Comparison of ENCODE assay signal across 19 cellular contexts in genomic region chr9:97560851-97561250, GRCh38. TPM values are rescaled to one million over a fixed set of nuclear protein-coding genes. Genes with fewer than 3 reads are reported as not detected.
A peak's percentile ranks its signal among the peaks of the same experiment; 100 is the strongest.
DNase-seq lines count a peak whose midpoint lies in the region; ATAC-seq and TF ChIP-seq lines count a peak whose summit lies in the region.
"Had no signal": no experiment of that assay in that cellular context is flagged by ENCODE, and none has a peak within 500 bp of the region (broad histone marks: within the 10 kb centered on the region; RNA-seq: fewer than 3 reads in every experiment).

No MANE protein-coding gene starts in this region.

- H3K4me3 ChIP-seq in right cardiac atrium (ENCODE audit: low read length) (no peak overlapping the region), spleen (no peak overlapping the region)
- H3K4me3 ChIP-seq: A549; BLaER1 treated with 17β-estradiol and CSF1 and Interleukin-3, amounts not matched to agents 10 nM and 100 nM; GM23248 had no signal

- no peaks in the 10 kb centered on the region for H3K27me3 ChIP-seq in right cardiac atrium (ENCODE audit: control insufficient read depth, insufficient read depth)
- H3K27me3 ChIP-seq in spleen (replicated peaks in 1 of 7) = peaks cover 0 to 24% (median 0%) of the 10 kb centered on the region in 7 donors
- H3K27me3 ChIP-seq: BLaER1 treated with 17β-estradiol and CSF1 and Interleukin-3, amounts not matched to agents 10 nM and 100 nM had no signal

- no peaks in the 10 kb centered on the region for H3K36me3 ChIP-seq in spleen
- H3K36me3 ChIP-seq: BLaER1 treated with 17β-estradiol and CSF1 and Interleukin-3, amounts not matched to agents 10 nM and 100 nM had no signal

- TF ChIP-seq POLR2A in spleen (IDR thresholded peaks at IDR 0.05) = no peak

- TF ChIP-seq CTCF in spleen (IDR thresholded peaks at IDR 0.05 in 8 of 11, conservative IDR thresholded peaks at IDR 0.05 in 3 of 11) = no peak

- H3K4me1 ChIP-seq in right cardiac atrium (ENCODE audit: control insufficient read depth, insufficient read depth, low read length) = peaks cover 37% of the 10 kb centered on the region
- H3K4me1 ChIP-seq in spleen = peaks cover 0 to 47% (median 16%) of the 10 kb centered on the region in 6 donors

- ATAC-seq in right cardiac atrium (no peak), Right ventricle myocardium superior (ENCODE audit: poor library complexity) (no peak), HG02610 (IDR thresholded peaks at IDR 0.05; ENCODE audit: unreplicated experiment) (no peak)
- ATAC-seq: A549, HCT116, PC-3 had no signal

- intact Hi-C loops in right cardiac atrium (cut with DNase I) (no loop called here), Right ventricle myocardium superior (cut with DNase I) (loop anchor here (5.0 kb wide), 1 partner anchor 36 kb away; no protein-coding TSS in a partner anchor), spleen (cut with DNase I; ENCODE audit: low total_unique reads) (no loop called here)

- H3K27ac ChIP-seq in right cardiac atrium (ENCODE audit: low read length) (peak overlapping the region; percentile 30), spleen (no peak overlapping the region)
- H3K27ac ChIP-seq: A549; BLaER1 treated with 17β-estradiol and CSF1 and Interleukin-3, amounts not matched to agents 10 nM and 100 nM; GM23248 had no signal

- H3K9me3 ChIP-seq in right cardiac atrium (ENCODE audit: control insufficient read depth, low read length) (no peaks in the 10 kb centered on the region), spleen (no peaks in the 10 kb centered on the region)
- H3K9me3 ChIP-seq: A549; BLaER1 treated with 17β-estradiol and CSF1 and Interleukin-3, amounts not matched to agents 10 nM and 100 nM had no signal

- peak in 1 of 3 donors; percentile 63 for DNase-seq in right cardiac atrium
- no peak for DNase-seq in Right ventricle myocardium superior
- peak; percentile 83 for DNase-seq in mesenteric fat pad (ENCODE audit: low spot score)
- DNase-seq in spleen = peak; percentile 47
- DNase-seq in NCI-H2171 (lab: John Stamatoyannopoulos, UW) = no peak
- DNase-seq in stimulated activated naive CD4-positive, alpha-beta T cell (lab: John Stamatoyannopoulos, UW) = no peak
- DNase-seq: DMS79 treated with DMSO at 0.1 percent for 48 hours, GM23248, IMR-90, NCI-H1105 treated with DMSO at 0.1 percent for 48 hours, NCI-H187, NCI-H446, PC-3 had no signal

RNA-seq across cellular contexts. Expression of gene TMOD1, which starts 59.4 kb away (rescaled TPM):
- 100 to 1,000 TPM; 177 to 220 (median 208) TPM for total RNA-seq in right cardiac atrium
- polyA plus RNA-seq in right cardiac atrium = 184 TPM
- 192 TPM for total RNA-seq in Right ventricle myocardium superior
- 5.8 TPM for total RNA-seq in mesenteric fat pad
- total RNA-seq in spleen = 1 to 10 TPM; 1.6 to 5.8 (median 2.4) TPM
- polyA plus RNA-seq in spleen = 1 to 10 TPM; 2.4 to 4.0 (median 3.1) TPM
- total RNA-seq: G401, LHCN-M2, PC-3 had no signal

Comparison
In these comparisons a context has a peak if more than half of its experiments do, and no peak if none do; other contexts are left out.
1. DNase-seq: peak in mesenteric fat pad (single experiment) and spleen (single experiment); none in Right ventricle myocardium superior (single experiment), NCI-H2171 (single experiment) and stimulated activated naive CD4-positive, alpha-beta T cell (0 of 6).
2. RNA of gene TMOD1, which starts 59.4 kb away (total RNA-seq): 177 to 220 TPM in right cardiac atrium and 192 TPM in Right ventricle myocardium superior (single experiment); 5.8 TPM in mesenteric fat pad (single experiment) and 1.6 to 5.8 TPM in spleen; every median in the first group is over 10 times any median in the second.